ENCODE assay signal across 12 cellular contexts in genomic region chr3:28668377-28668721, GRCh38.
"Had no signal": no experiment of that assay in that cellular context is flagged by ENCODE, and none has a peak within 500 bp of the region (broad histone marks: within the 10 kb centered on the region; RNA-seq: fewer than 3 reads in every experiment).

No MANE protein-coding gene starts in this region.

- H3K27ac ChIP-seq: coronary artery, dorsolateral prefrontal cortex, left lung, pancreas, prostate gland, thoracic aorta had no signal

- H3K36me3 ChIP-seq: left lung, pancreas, prostate gland, thoracic aorta had no signal

- H3K4me1 ChIP-seq: left lung, prostate gland had no signal

- H3K27me3 ChIP-seq: dorsolateral prefrontal cortex, left lung, pancreas had no signal

- DNase-seq: activated B cell treated with CpG ODN at 0.5 μM for 24 hours; effector memory CD4-positive, alpha-beta T cell had no signal

- ATAC-seq: naive thymus-derived CD4-positive, alpha-beta T cell had no signal

- FAIRE-seq: bronchial epithelial cell, frontal cortex, pancreas, urothelium cell line had no signal

- H3K9me3 ChIP-seq: left lung, pancreas, prostate gland, thoracic aorta had no signal

- H3K4me3 ChIP-seq: coronary artery, dorsolateral prefrontal cortex, left lung, pancreas, prostate gland, thoracic aorta had no signal
